ENCODE assay signal across 8 cellular contexts in the genomic region with DNA sequence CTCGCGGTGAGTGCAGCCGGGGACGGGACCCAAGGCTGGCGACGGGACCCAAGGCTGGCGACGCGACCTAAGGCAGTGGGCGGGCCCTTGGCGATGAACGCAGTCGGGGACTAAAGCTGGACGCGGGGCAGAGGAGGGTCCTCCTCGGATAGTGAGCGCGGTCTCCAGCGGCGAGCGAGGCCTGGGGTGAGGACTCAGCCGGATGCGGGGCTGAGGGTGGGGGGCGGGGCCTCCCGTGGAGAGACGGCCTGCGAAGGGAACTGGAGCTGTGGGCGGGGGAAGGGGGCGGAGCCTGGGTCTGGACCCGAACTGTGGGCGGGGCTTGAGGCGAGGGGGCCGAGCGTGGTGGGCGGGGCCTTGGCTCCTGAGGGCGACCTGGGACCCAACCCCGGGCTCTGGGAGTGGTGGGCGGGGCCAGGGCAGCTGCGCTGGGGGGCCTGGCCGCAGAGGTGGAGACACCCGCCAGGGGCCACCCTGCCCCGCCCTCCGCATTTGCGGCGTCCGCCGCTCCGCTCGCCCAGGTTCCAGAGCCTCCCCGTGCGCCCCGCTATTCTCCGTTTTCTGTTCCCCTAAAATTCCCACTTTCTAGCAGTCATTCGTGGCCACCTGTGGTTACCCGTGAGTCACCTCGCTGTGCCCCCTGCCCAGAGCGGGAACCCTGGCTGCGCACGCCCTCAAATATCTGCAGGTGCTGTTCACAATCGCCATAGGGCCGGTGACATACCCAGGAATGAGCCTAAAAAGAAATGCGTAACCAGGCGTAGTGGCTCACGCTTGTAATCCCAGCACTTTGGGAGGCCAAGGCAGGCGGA. TPM values are rescaled to one million over a fixed set of nuclear protein-coding genes. Genes with fewer than 3 reads are reported as not detected.
A peak's percentile ranks its signal among the peaks of the same experiment; 100 is the strongest.
DNase-seq lines count a peak whose midpoint lies in the region; ATAC-seq lines count a peak whose summit lies in the region.

No MANE protein-coding gene starts in this region.

- peak; percentile 94 to 99 for DNase-seq in NCI-H526 (lab: John Stamatoyannopoulos, UW)
- DNase-seq in activated CD4-positive, alpha-beta T cell treated with anti-CD3 and anti-CD28 coated beads, Interleukin-2, amount 50 U/mL, for 1 hour: peak; percentile 99
- peak; percentile 58 for DNase-seq in cortex of kidney (lab: John Stamatoyannopoulos, UW)
- peak; percentile 100 for DNase-seq in left lobe of liver (ENCODE audit: low spot score)
- DNase-seq in stimulated activated CD4-positive, alpha-beta T cell treated with anti-CD3 and anti-CD28 coated beads, Interleukin-1b, Interleukin-23, amount 100 ng/mL, for 48 hours: peak; percentile 98

- peaks cover 0 to 6% (median 0%) of the 10 kb centered on the region in 11 experiments; a peak in 4 of 22 replicates for H3K9me3 ChIP-seq in BLaER1 treated with 17β-estradiol and CSF1 and Interleukin-3, amounts not matched to agents 10 nM and 100 nM (replicated peaks in 1 of 11)

- H3K4me2 ChIP-seq in BLaER1 treated with 17β-estradiol and CSF1 and Interleukin-3, amounts not matched to agents 10 nM and 100 nM: peak overlapping the region; percentile 88 to 99 (median 94)

- peak; percentile 54 for ATAC-seq in GM19328 (IDR thresholded peaks at IDR 0.05; ENCODE audit: unreplicated experiment)
- peak; percentile 53 for ATAC-seq in HG03460 (IDR thresholded peaks at IDR 0.05; ENCODE audit: unreplicated experiment)
- ATAC-seq in left lobe of liver: peak; percentile 93

- peaks cover 6 to 42% (median 18%) of the 10 kb centered on the region in 11 experiments; a peak in 14 of 22 replicates for H4K20me1 ChIP-seq in BLaER1 treated with 17β-estradiol and CSF1 and Interleukin-3, amounts not matched to agents 10 nM and 100 nM

- no peaks in the 10 kb centered on the region for H3K27me3 ChIP-seq in BLaER1 treated with 17β-estradiol and CSF1 and Interleukin-3, amounts not matched to agents 10 nM and 100 nM

- peak overlapping the region; percentile 87 to 97 (median 95) for H3K9ac ChIP-seq in BLaER1 treated with 17β-estradiol and CSF1 and Interleukin-3, amounts not matched to agents 10 nM and 100 nM

- peaks cover 45 to 65% (median 51%) of the 10 kb centered on the region in 10 experiments for H3K4me1 ChIP-seq in BLaER1 treated with 17β-estradiol and CSF1 and Interleukin-3, amounts not matched to agents 10 nM and 100 nM

- peak overlapping the region; percentile 84 to 96 (median 92) for H3K27ac ChIP-seq in BLaER1 treated with 17β-estradiol and CSF1 and Interleukin-3, amounts not matched to agents 10 nM and 100 nM

- H3K4me3 ChIP-seq in BLaER1 treated with 17β-estradiol and CSF1 and Interleukin-3, amounts not matched to agents 10 nM and 100 nM: peak overlapping the region; percentile 70 to 94 (median 88)

- peaks cover 0 to 6% (median 0%) of the 10 kb centered on the region in 11 experiments; a peak in 2 of 22 replicates for H3K36me3 ChIP-seq in BLaER1 treated with 17β-estradiol and CSF1 and Interleukin-3, amounts not matched to agents 10 nM and 100 nM

RNA-seq across cellular contexts. Expression of a gene that starts 0.5 kb away (rescaled TPM):
- 20.5 TPM for total RNA-seq in left lobe of liver

RNA-seq across cellular contexts. Expression of a gene that starts 13.2 kb away (rescaled TPM):
- total RNA-seq in left lobe of liver: 26.6 TPM

RNA-seq across cellular contexts. Expression of a gene that starts 53.0 kb away (rescaled TPM):
- total RNA-seq in left lobe of liver: 20.3 TPM

Comparison
In these comparisons a context has a peak if more than half of its experiments do, and no peak if none do; other contexts are left out.
1. Peak in every context shown above with its lines: DNase-seq, ATAC-seq, H3K4me3 ChIP-seq and H3K27ac ChIP-seq.